ENCODE assay signal across 1 cellular context in genomic region chr14:23071244-23071974, GRCh38.
TF ChIP-seq lines count a peak whose summit lies in the region.

No MANE protein-coding gene starts in this region.

TF ChIP-seq in HepG2, 621 proteins besides CTCF, POLR2A, EP300 and RAD21 (continued from another document and continues in another):
- no peak for TF ChIP-seq ZNF646 (CRISPR knock-in tag; IDR thresholded peaks at IDR 0.05)
- TF ChIP-seq ZNF761 (CRISPR knock-in tag; conservative IDR thresholded peaks at IDR 0.05), result no peak
- peak; percentile 91 for TF ChIP-seq SAP130 (CRISPR knock-in tag; IDR thresholded peaks at IDR 0.05; ENCODE audit: low read depth)
- TF ChIP-seq, protein P1, sequence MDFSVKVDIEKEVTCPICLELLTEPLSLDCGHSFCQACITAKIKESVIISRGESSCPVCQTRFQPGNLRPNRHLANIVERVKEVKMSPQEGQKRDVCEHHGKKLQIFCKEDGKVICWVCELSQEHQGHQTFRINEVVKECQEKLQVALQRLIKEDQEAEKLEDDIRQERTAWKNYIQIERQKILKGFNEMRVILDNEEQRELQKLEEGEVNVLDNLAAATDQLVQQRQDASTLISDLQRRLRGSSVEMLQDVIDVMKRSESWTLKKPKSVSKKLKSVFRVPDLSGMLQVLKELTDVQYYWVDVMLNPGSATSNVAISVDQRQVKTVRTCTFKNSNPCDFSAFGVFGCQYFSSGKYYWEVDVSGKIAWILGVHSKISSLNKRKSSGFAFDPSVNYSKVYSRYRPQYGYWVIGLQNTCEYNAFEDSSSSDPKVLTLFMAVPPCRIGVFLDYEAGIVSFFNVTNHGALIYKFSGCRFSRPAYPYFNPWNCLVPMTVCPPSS (IDR thresholded peaks at IDR 0.05), result no peak
- TF ChIP-seq ATM (IDR thresholded peaks at IDR 0.05; ENCODE audit: borderline replicate concordance), result no peak
- peak; percentile 67; the same call in 1 of the 2 replicates for TF ChIP-seq SP4 (CRISPR knock-in tag; IDR thresholded peaks at IDR 0.05)
- TF ChIP-seq SKI (IDR thresholded peaks at IDR 0.05; ENCODE audit: partially characterized antibody), result peak; percentile 32
- peak; percentile 43; the same call in 1 of the 2 replicates for TF ChIP-seq ZNF329 (CRISPR knock-in tag; IDR thresholded peaks at IDR 0.05; ENCODE audit: low read depth)
- 0 out of 2 replicates have a peak, but pooled peaks have one; percentile 80 for TF ChIP-seq PCBP1 (IDR thresholded peaks at IDR 0.05; ENCODE audit: borderline replicate concordance, low read depth, low read length)
- TF ChIP-seq MTA3 (CRISPR knock-in tag; IDR thresholded peaks at IDR 0.05), result no peak
- TF ChIP-seq NR2F6 (IDR thresholded peaks at IDR 0.05), result no peak
- TF ChIP-seq NR2F6 (CRISPR knock-in tag; IDR thresholded peaks at IDR 0.05), result peak; percentile 58; the same call in 1 of the 2 replicates
- peak; percentile 93; the same call in 1 of the 2 replicates for TF ChIP-seq ZNF788 (CRISPR knock-in tag; IDR thresholded peaks at IDR 0.05; ENCODE audit: borderline replicate concordance)
- TF ChIP-seq ZNF24 (IDR thresholded peaks at IDR 0.05), result no peak
- no peak; the same call in none of the 2 replicates for TF ChIP-seq NCOA2 (CRISPR knock-in tag; IDR thresholded peaks at IDR 0.05)
- TF ChIP-seq, protein P2, sequence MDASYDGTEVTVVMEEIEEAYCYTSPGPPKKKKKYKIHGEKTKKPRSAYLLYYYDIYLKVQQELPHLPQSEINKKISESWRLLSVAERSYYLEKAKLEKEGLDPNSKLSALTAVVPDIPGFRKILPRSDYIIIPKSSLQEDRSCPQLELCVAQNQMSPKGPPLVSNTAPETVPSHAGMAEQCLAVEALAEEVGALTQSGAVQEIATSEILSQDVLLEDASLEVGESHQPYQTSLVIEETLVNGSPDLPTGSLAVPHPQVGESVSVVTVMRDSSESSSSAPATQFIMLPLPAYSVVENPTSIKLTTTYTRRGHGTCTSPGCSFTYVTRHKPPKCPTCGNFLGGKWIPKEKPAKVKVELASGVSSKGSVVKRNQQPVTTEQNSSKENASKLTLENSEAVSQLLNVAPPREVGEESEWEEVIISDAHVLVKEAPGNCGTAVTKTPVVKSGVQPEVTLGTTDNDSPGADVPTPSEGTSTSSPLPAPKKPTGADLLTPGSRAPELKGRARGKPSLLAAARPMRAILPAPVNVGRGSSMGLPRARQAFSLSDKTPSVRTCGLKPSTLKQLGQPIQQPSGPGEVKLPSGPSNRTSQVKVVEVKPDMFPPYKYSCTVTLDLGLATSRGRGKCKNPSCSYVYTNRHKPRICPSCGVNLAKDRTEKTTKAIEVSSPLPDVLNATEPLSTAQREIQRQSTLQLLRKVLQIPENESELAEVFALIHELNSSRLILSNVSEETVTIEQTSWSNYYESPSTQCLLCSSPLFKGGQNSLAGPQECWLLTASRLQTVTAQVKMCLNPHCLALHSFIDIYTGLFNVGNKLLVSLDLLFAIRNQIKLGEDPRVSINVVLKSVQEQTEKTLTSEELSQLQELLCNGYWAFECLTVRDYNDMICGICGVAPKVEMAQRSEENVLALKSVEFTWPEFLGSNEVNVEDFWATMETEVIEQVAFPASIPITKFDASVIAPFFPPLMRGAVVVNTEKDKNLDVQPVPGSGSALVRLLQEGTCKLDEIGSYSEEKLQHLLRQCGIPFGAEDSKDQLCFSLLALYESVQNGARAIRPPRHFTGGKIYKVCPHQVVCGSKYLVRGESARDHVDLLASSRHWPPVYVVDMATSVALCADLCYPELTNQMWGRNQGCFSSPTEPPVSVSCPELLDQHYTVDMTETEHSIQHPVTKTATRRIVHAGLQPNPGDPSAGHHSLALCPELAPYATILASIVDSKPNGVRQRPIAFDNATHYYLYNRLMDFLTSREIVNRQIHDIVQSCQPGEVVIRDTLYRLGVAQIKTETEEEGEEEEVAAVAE (CRISPR knock-in tag; IDR thresholded peaks at IDR 0.05; ENCODE audit: borderline replicate concordance), result peak; percentile 81; the same call in 1 of the 2 replicates
- no peak for TF ChIP-seq KLF15 (CRISPR knock-in tag; IDR thresholded peaks at IDR 0.05; ENCODE audit: borderline replicate concordance)
- TF ChIP-seq ZNF292 (CRISPR knock-in tag; IDR thresholded peaks at IDR 0.05; ENCODE audit: borderline replicate concordance, low read depth), result peak; percentile 79; the same call in 1 of the 2 replicates
- TF ChIP-seq, protein P3, sequence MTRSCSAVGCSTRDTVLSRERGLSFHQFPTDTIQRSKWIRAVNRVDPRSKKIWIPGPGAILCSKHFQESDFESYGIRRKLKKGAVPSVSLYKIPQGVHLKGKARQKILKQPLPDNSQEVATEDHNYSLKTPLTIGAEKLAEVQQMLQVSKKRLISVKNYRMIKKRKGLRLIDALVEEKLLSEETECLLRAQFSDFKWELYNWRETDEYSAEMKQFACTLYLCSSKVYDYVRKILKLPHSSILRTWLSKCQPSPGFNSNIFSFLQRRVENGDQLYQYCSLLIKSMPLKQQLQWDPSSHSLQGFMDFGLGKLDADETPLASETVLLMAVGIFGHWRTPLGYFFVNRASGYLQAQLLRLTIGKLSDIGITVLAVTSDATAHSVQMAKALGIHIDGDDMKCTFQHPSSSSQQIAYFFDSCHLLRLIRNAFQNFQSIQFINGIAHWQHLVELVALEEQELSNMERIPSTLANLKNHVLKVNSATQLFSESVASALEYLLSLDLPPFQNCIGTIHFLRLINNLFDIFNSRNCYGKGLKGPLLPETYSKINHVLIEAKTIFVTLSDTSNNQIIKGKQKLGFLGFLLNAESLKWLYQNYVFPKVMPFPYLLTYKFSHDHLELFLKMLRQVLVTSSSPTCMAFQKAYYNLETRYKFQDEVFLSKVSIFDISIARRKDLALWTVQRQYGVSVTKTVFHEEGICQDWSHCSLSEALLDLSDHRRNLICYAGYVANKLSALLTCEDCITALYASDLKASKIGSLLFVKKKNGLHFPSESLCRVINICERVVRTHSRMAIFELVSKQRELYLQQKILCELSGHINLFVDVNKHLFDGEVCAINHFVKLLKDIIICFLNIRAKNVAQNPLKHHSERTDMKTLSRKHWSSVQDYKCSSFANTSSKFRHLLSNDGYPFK (CRISPR knock-in tag; IDR thresholded peaks at IDR 0.05; ENCODE audit: borderline replicate concordance), result peak; percentile 90; the same call in 1 of the 2 replicates
- no peak for TF ChIP-seq CREM (IDR thresholded peaks at IDR 0.05)
- TF ChIP-seq CREM (CRISPR knock-in tag; IDR thresholded peaks at IDR 0.05), result no peak
- no peak for TF ChIP-seq TP53 (CRISPR knock-in tag; conservative IDR thresholded peaks at IDR 0.05)
- no peak for TF ChIP-seq MAFG (CRISPR knock-in tag; IDR thresholded peaks at IDR 0.05)
- TF ChIP-seq ASH2L (IDR thresholded peaks at IDR 0.05; ENCODE audit: insufficient read length, low read depth, low read length), result peak; percentile 94
- TF ChIP-seq SALL2 (CRISPR knock-in tag; IDR thresholded peaks at IDR 0.05), result no peak
- 0 out of 2 replicates have a peak, but pooled peaks have one; percentile 37 for TF ChIP-seq ZBTB8A (CRISPR knock-in tag; IDR thresholded peaks at IDR 0.05; ENCODE audit: borderline replicate concordance, low read depth)
- TF ChIP-seq FOXC1 (CRISPR knock-in tag; IDR thresholded peaks at IDR 0.05; ENCODE audit: borderline replicate concordance), result peak; percentile 80
- peak; percentile 62 for TF ChIP-seq TAF15 (IDR thresholded peaks at IDR 0.05; ENCODE audit: low read depth, low read length, poor library complexity, severe bottlenecking)
- TF ChIP-seq SP140L (CRISPR knock-in tag; IDR thresholded peaks at IDR 0.05; ENCODE audit: borderline replicate concordance), result 0 out of 2 replicates have a peak, but pooled peaks have one; percentile 83
- TF ChIP-seq, protein P4, sequence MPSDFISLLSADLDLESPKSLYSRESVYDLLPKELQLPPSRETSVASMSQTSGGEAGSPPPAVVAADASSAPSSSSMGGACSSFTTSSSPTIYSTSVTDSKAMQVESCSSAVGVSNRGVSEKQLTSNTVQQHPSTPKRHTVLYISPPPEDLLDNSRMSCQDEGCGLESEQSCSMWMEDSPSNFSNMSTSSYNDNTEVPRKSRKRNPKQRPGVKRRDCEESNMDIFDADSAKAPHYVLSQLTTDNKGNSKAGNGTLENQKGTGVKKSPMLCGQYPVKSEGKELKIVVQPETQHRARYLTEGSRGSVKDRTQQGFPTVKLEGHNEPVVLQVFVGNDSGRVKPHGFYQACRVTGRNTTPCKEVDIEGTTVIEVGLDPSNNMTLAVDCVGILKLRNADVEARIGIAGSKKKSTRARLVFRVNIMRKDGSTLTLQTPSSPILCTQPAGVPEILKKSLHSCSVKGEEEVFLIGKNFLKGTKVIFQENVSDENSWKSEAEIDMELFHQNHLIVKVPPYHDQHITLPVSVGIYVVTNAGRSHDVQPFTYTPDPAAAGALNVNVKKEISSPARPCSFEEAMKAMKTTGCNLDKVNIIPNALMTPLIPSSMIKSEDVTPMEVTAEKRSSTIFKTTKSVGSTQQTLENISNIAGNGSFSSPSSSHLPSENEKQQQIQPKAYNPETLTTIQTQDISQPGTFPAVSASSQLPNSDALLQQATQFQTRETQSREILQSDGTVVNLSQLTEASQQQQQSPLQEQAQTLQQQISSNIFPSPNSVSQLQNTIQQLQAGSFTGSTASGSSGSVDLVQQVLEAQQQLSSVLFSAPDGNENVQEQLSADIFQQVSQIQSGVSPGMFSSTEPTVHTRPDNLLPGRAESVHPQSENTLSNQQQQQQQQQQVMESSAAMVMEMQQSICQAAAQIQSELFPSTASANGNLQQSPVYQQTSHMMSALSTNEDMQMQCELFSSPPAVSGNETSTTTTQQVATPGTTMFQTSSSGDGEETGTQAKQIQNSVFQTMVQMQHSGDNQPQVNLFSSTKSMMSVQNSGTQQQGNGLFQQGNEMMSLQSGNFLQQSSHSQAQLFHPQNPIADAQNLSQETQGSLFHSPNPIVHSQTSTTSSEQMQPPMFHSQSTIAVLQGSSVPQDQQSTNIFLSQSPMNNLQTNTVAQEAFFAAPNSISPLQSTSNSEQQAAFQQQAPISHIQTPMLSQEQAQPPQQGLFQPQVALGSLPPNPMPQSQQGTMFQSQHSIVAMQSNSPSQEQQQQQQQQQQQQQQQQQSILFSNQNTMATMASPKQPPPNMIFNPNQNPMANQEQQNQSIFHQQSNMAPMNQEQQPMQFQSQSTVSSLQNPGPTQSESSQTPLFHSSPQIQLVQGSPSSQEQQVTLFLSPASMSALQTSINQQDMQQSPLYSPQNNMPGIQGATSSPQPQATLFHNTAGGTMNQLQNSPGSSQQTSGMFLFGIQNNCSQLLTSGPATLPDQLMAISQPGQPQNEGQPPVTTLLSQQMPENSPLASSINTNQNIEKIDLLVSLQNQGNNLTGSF (CRISPR knock-in tag; IDR thresholded peaks at IDR 0.05), result 0 out of 2 replicates have a peak, but pooled peaks have one; percentile 22
- TF ChIP-seq PRDM15 (CRISPR knock-in tag; IDR thresholded peaks at IDR 0.05), result no peak
- no peak; the same call in 1 of the 2 replicates for TF ChIP-seq ZNF678 (CRISPR knock-in tag; IDR thresholded peaks at IDR 0.05)
